Comparison of ENCODE assay signal across 24 cellular contexts in genomic region chr6:25519856-25520255, GRCh38.
A peak's percentile ranks its signal among the peaks of the same experiment; 100 is the strongest.
DNase-seq lines count a peak whose midpoint lies in the region; TF ChIP-seq lines count a peak whose summit lies in the region.
"Had no signal": no experiment of that assay in that cellular context is flagged by ENCODE, and none has a peak within 500 bp of the region (broad histone marks: within the 10 kb centered on the region; RNA-seq: fewer than 3 reads in every experiment).

No MANE protein-coding gene starts in this region.

- no peak overlapping the region for H3K27ac ChIP-seq in left ventricle myocardium inferior (replicated peaks)
- H3K27ac ChIP-seq: 22Rv1; BLaER1 treated with 17β-estradiol and CSF1 and Interleukin-3, amounts not matched to agents 10 nM and 100 nM; SJSA1 had no signal

- no peaks in the 10 kb centered on the region for H3K4me1 ChIP-seq in left ventricle myocardium inferior
- H3K4me1 ChIP-seq: BLaER1 treated with 17β-estradiol and CSF1 and Interleukin-3, amounts not matched to agents 10 nM and 100 nM had no signal

- intact Hi-C loops in left ventricle myocardium inferior (cut with micrococcal nuclease): no loop called here

- no peak for TF ChIP-seq CTCF in left ventricle myocardium inferior (IDR thresholded peaks at IDR 0.05; ENCODE audit: borderline replicate concordance)

- H3K36me3 ChIP-seq in left ventricle myocardium inferior: no peaks in the 10 kb centered on the region
- H3K36me3 ChIP-seq: BLaER1 treated with 17β-estradiol and CSF1 and Interleukin-3, amounts not matched to agents 10 nM and 100 nM had no signal

- DNase-seq in AG08395 (ENCODE audit: low spot score) (peak; percentile 25), GM03348 (ENCODE audit: low spot score) (peak; percentile 43), amniotic epithelial cell (ENCODE audit: low read depth) (peak; percentile 16), glomerular visceral epithelial cell (ENCODE audit: extremely low spot score) (peak; percentile 15), DMS 273 (lab: John Stamatoyannopoulos, UW; ENCODE audit: unreplicated experiment) (no peak), left ventricle myocardium inferior (no peak), SKM-1 (lab: John Stamatoyannopoulos, UW; ENCODE audit: unreplicated experiment) (no peak), NCI-H187 (lab: John Stamatoyannopoulos, UW) (no peak)
- DNase-seq: AML-193; CD4-positive, alpha-beta T cell; DMS53; GDM1; H7; NCI-H1092 treated with DMSO at 0.1 percent for 48 hours; NCI-H1436; NCI-H187 treated with DMSO at 0.1 percent for 48 hours; NCI-H2107; NCI-H524; NCI-H774; PC-3; Right ventricle myocardium superior had no signal

- H3K9me3 ChIP-seq in left ventricle myocardium inferior (replicated peaks): no peaks in the 10 kb centered on the region
- H3K9me3 ChIP-seq: BLaER1 treated with 17β-estradiol and CSF1 and Interleukin-3, amounts not matched to agents 10 nM and 100 nM; SJSA1 had no signal

- H3K4me3 ChIP-seq in left ventricle myocardium inferior: no peak overlapping the region
- H3K4me3 ChIP-seq: BLaER1 treated with 17β-estradiol and CSF1 and Interleukin-3, amounts not matched to agents 10 nM and 100 nM; SJSA1 had no signal

- peaks cover 7% of the 10 kb centered on the region for H3K27me3 ChIP-seq in left ventricle myocardium inferior (ENCODE audit: low read depth)
- H3K27me3 ChIP-seq: BLaER1 treated with 17β-estradiol and CSF1 and Interleukin-3, amounts not matched to agents 10 nM and 100 nM; SJSA1 had no signal

Comparison
In these comparisons a context has a peak if more than half of its experiments do, and no peak if none do; other contexts are left out.
1. DNase-seq: peak in AG08395 (single experiment), GM03348 (single experiment), amniotic epithelial cell (single experiment) and glomerular visceral epithelial cell (single experiment); none in DMS 273 (single experiment), left ventricle myocardium inferior (single experiment), SKM-1 (single experiment) and NCI-H187 (0 of 2).